In genomic region chr4:2963185-2964076, GRCh38 we compare ENCODE assay signal across 8 cellular contexts. TPM values are rescaled to one million over a fixed set of nuclear protein-coding genes. Genes with fewer than 3 reads are reported as not detected.
DNase-seq lines count a peak whose midpoint lies in the region; ATAC-seq, FAIRE-seq and TF ChIP-seq lines count a peak whose summit lies in the region.

Gene GRK4 (plus strand): TSS chr4:2963571. CDS start chr4:2964071, 500 bp downstream.
Gene NOP14 (minus strand): TSS chr4:2963406. CDS start chr4:2963319, 87 bp downstream.

- H3K9me3 ChIP-seq in HUES48 (ENCODE audit: control insufficient read depth, insufficient read depth, low read length) (no peaks in the 10 kb centered on the region), mesodermal cell (ENCODE audit: control insufficient read depth, low read length) (no peaks in the 10 kb centered on the region)

- peak; percentile 87 for ATAC-seq in GM21423 (IDR thresholded peaks at IDR 0.05; ENCODE audit: unreplicated experiment)

- H3K4me3 ChIP-seq in HUES48 (ENCODE audit: low read depth, low read length) (peak within 1 kb of the TSS; percentile 81), mesodermal cell (ENCODE audit: extremely low read depth, insufficient read depth, low read length, poor library complexity, severe bottlenecking) (peak within 1 kb of the TSS; percentile 70)

- WGBS in mesodermal cell (ENCODE audit: insufficient coverage in 2 of 2), 2 experiments, result 0 to 1% methylated on average over 90 to 114 of the region's 118 CpGs

- H3K27me3 ChIP-seq in HUES48 (ENCODE audit: control insufficient read depth, insufficient read depth, low read length), result peaks cover 11% of the 10 kb centered on the region

- H3K9ac ChIP-seq in HUES48 (ENCODE audit: low read depth, low read length), result peak within 1 kb of the TSS; percentile 82

- no peak for TF ChIP-seq CTCF in D721Med (IDR thresholded peaks at IDR 0.05; ENCODE audit: insufficient read depth, missing control alignments)

- peaks cover 6% of the 10 kb centered on the region for H3K36me3 ChIP-seq in HUES48 (ENCODE audit: control insufficient read depth, insufficient read depth, low read length)
- peaks cover 14% of the 10 kb centered on the region for H3K36me3 ChIP-seq in mesodermal cell (ENCODE audit: control insufficient read depth, insufficient read depth, low read length)

- DNase-seq in D721Med (ENCODE audit: insufficient read length, low spot score), result peak; percentile 82
- DNase-seq in NOMO-1 treated with dmso at 0.1 percent for 144 hours (lab: John Stamatoyannopoulos, UW; ENCODE audit: unreplicated experiment), result peak; percentile 91
- DNase-seq in activated CD8-positive, alpha-beta memory T cell treated with anti-CD3 and anti-CD28 coated beads, Interleukin-2, amount 50 U/mL, for 24 hours (ENCODE audit: extremely low read depth), result peak; percentile 91
- DNase-seq in stimulated activated CD8-positive, alpha-beta memory T cell treated with anti-CD3 and anti-CD28 coated beads, Interleukin-15, amount 100 ng/mL, for 24 hours (ENCODE audit: low read depth), result peak; percentile 87

- FAIRE-seq in D721Med (lab: Jason Lieb, UNC) (no peak), endometrium (lab: Jason Lieb, UNC) (peak; percentile 61)

- H3K4me1 ChIP-seq in HUES48 (ENCODE audit: control insufficient read depth, insufficient read depth, low read length), result 0 out of 2 replicates have a peak, but pooled peaks cover 6% of the 10 kb centered on the region
- H3K4me1 ChIP-seq in mesodermal cell (ENCODE audit: control insufficient read depth, insufficient read depth, low read length, poor library complexity, severe bottlenecking), result peaks cover 5% of the 10 kb centered on the region

- H3K27ac ChIP-seq in HUES48 (ENCODE audit: low read depth, low read length) (peak within 1 kb of the TSS; percentile 86), mesodermal cell (ENCODE audit: low read depth, low read length, severe bottlenecking) (peak within 1 kb of the TSS; percentile 91)

RNA-seq across cellular contexts. Expression of gene GRK4, which starts in this region (rescaled TPM):
- 4.3 TPM for polyA plus RNA-seq in mesodermal cell (2013, experiment 1 of 2)
- polyA plus RNA-seq in mesodermal cell (2013, experiment 2 of 2), result 4.2 TPM

RNA-seq across cellular contexts. Expression of gene NOP14, which starts in this region (rescaled TPM):
- polyA plus RNA-seq in mesodermal cell (2013, experiment 1 of 2), result 21.0 TPM
- 20.6 TPM for polyA plus RNA-seq in mesodermal cell (2013, experiment 2 of 2)

Comparison
In these comparisons a context has a peak if more than half of its experiments do, and no peak if none do; other contexts are left out.
1. Peak in every context shown above with its lines: DNase-seq, ATAC-seq, H3K4me3 ChIP-seq and H3K27ac ChIP-seq.